1 cellular context compared by ENCODE assay signal in the genomic region with DNA sequence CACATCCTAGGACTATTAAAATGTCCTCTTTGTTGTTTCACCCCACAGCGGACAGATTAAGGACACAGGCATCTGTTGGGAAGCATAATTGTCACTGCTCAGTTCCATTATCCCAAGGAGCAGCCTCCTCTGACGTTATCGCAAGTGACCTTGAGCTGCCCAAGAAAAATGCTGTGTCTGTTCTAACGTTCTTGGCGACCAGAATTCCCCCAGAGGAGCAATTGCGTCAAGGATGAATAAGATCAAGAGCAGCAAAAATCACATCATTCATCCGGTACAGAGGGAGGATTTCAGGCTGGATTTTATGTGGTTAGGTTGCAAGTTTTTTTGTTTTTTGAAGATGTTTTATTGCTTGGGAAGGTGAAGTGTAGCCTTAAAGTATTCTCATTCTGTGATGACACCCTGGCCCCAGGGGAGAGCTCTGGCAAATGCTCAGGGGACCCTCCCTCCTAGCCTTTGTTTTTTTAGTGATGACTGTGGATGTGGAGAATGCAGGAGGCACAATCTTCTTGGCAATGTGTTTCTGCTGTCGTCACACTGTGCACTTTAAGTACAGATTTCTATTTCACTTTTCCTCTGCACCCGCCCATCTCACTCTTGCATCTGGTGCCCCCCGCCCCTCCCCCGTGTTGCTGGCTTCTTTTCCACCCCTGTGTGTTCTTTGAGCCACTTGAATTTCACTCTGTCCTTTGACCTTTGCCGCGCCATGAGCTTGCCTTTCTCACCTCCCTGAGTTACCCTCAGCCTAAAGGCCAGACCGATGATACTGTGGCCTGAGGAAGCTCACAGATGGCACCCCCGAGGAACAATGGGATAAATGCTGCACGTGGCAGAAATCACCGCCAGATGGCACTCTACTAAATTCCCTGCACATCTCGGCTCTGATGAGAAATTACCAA.
TF ChIP-seq lines count a peak whose summit lies in the region.

No MANE protein-coding gene starts in this region.

TF ChIP-seq in GM23338, 12 proteins besides CTCF, POLR2A, EP300 and RAD21 (continued from another document):
- TF ChIP-seq, protein P1, sequence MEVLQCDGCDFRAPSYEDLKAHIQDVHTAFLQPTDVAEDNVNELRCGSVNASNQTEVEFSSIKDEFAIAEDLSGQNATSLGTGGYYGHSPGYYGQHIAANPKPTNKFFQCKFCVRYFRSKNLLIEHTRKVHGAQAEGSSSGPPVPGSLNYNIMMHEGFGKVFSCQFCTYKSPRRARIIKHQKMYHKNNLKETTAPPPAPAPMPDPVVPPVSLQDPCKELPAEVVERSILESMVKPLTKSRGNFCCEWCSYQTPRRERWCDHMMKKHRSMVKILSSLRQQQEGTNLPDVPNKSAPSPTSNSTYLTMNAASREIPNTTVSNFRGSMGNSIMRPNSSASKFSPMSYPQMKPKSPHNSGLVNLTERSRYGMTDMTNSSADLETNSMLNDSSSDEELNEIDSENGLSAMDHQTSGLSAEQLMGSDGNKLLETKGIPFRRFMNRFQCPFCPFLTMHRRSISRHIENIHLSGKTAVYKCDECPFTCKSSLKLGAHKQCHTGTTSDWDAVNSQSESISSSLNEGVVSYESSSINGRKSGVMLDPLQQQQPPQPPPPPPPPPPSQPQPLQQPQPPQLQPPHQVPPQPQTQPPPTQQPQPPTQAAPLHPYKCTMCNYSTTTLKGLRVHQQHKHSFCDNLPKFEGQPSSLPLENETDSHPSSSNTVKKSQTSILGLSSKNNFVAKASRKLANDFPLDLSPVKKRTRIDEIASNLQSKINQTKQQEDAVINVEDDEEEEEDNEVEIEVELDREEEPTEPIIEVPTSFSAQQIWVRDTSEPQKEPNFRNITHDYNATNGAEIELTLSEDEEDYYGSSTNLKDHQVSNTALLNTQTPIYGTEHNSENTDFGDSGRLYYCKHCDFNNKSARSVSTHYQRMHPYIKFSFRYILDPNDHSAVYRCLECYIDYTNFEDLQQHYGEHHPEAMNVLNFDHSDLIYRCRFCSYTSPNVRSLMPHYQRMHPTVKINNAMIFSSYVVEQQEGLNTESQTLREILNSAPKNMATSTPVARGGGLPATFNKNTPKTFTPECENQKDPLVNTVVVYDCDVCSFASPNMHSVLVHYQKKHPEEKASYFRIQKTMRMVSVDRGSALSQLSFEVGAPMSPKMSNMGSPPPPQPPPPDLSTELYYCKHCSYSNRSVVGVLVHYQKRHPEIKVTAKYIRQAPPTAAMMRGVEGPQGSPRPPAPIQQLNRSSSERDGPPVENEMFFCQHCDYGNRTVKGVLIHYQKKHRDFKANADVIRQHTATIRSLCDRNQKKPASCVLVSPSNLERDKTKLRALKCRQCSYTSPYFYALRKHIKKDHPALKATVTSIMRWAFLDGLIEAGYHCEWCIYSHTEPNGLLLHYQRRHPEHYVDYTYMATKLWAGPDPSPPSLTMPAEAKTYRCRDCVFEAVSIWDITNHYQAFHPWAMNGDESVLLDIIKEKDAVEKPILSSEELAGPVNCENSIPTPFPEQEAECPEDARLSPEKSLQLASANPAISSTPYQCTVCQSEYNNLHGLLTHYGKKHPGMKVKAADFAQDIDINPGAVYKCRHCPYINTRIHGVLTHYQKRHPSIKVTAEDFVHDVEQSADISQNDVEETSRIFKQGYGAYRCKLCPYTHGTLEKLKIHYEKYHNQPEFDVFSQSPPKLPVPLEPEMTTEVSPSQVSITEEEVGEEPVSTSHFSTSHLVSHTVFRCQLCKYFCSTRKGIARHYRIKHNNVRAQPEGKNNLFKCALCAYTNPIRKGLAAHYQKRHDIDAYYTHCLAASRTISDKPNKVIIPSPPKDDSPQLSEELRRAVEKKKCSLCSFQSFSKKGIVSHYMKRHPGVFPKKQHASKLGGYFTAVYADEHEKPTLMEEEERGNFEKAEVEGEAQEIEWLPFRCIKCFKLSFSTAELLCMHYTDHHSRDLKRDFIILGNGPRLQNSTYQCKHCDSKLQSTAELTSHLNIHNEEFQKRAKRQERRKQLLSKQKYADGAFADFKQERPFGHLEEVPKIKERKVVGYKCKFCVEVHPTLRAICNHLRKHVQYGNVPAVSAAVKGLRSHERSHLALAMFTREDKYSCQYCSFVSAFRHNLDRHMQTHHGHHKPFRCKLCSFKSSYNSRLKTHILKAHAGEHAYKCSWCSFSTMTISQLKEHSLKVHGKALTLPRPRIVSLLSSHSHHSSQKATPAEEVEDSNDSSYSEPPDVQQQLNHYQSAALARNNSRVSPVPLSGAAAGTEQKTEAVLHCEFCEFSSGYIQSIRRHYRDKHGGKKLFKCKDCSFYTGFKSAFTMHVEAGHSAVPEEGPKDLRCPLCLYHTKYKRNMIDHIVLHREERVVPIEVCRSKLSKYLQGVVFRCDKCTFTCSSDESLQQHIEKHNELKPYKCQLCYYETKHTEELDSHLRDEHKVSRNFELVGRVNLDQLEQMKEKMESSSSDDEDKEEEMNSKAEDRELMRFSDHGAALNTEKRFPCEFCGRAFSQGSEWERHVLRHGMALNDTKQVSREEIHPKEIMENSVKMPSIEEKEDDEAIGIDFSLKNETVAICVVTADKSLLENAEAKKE (CRISPR knock-in tag; IDR thresholded peaks at IDR 0.05) = no peak
- TF ChIP-seq EZH2 (IDR thresholded peaks at IDR 0.05; ENCODE audit: low read depth, unreplicated experiment) (no peak), STAT1 (IDR thresholded peaks at IDR 0.05; ENCODE audit: unreplicated experiment) (no peak)
TF ChIP-seq in GM23338: peak in this region for 0.
